Comparison of ENCODE assay signal across 15 cellular contexts in genomic region chr1:197637406-197637805, GRCh38.
DNase-seq lines count a peak whose midpoint lies in the region; ATAC-seq and TF ChIP-seq lines count a peak whose summit lies in the region.
"Had no signal": no experiment of that assay in that cellular context is flagged by ENCODE, and none has a peak within 500 bp of the region (broad histone marks: within the 10 kb centered on the region; RNA-seq: fewer than 3 reads in every experiment).

No MANE protein-coding gene starts in this region.

- DNase-seq in SK-N-MC (ENCODE audit: low read depth, low spot score) (no peak), Right ventricle myocardium superior (no peak), lung microvascular endothelial cell (ENCODE audit: low read depth in 2 of 2) (peak; percentile 13 to 21), left lung (no peak), AG08396 (ENCODE audit: low spot score) (no peak)
- DNase-seq: Calu3; CD4-positive, CD25-positive, alpha-beta regulatory T cell; DMS79 treated with DMSO at 0.1 percent for 48 hours; HCEC 1CT; Kasumi-1; NCI-H2081; NCI-H526 treated with DMSO at 0.1 percent for 48 hours; NK-92 treated with Interleukin-12 subunit alpha and Interleukin-12 subunit beta, amount 100 ng/mL, for 24 hours had no signal

- H3K9me3 ChIP-seq in Loucy (ENCODE audit: insufficient read depth, low read depth, low read length) = peaks cover 4% of the 10 kb centered on the region
- peaks cover 7% of the 10 kb centered on the region; the same call in 1 of the 2 replicates for H3K9me3 ChIP-seq in SK-N-MC (ENCODE audit: low read depth, low read length)
- H3K9me3 ChIP-seq in left lung = no peaks in the 10 kb centered on the region

- TF ChIP-seq CTCF in Loucy (conservative IDR thresholded peaks at IDR 0.05; ENCODE audit: low read length) (no peak), left lung (IDR thresholded peaks at IDR 0.05) (no peak)

- H3K9me2 ChIP-seq in Loucy (replicated peaks; ENCODE audit: low read depth, low read length) = no peaks in the 10 kb centered on the region

- H3K4me1 ChIP-seq in Loucy (ENCODE audit: insufficient read depth, low read length, poor library complexity, severe bottlenecking) (peaks cover 15% of the 10 kb centered on the region), left lung (no peaks in the 10 kb centered on the region)

- H3K27me3 ChIP-seq in Loucy (ENCODE audit: insufficient read depth, low read length, poor library complexity, severe bottlenecking) (no peaks in the 10 kb centered on the region), left lung (no peaks in the 10 kb centered on the region)

- peaks cover 35% of the 10 kb centered on the region for H3K36me3 ChIP-seq in Loucy (ENCODE audit: insufficient read depth, low read length)
- peaks cover 7% of the 10 kb centered on the region for H3K36me3 ChIP-seq in SK-N-MC (ENCODE audit: insufficient read depth, low read length)
- peaks cover 0 to 6% of the 10 kb centered on the region in 2 donors for H3K36me3 ChIP-seq in left lung

- no peak overlapping the region for H3K4me3 ChIP-seq in Loucy (ENCODE audit: low read length, poor library complexity, severe bottlenecking)
- no peak overlapping the region for H3K4me3 ChIP-seq in SK-N-MC
- H3K4me3 ChIP-seq in left lung = no peak overlapping the region

- ATAC-seq in Right ventricle myocardium superior (ENCODE audit: poor library complexity) = peak; percentile 80
- no peak for ATAC-seq in left lung
- no peak for ATAC-seq in HG03280 (IDR thresholded peaks at IDR 0.05; ENCODE audit: unreplicated experiment)

- peak overlapping the region; percentile 59; the same call in 1 of the 2 replicates for H3K27ac ChIP-seq in SK-N-MC
- H3K27ac ChIP-seq in left lung = no peak overlapping the region

- intact Hi-C loops in Right ventricle myocardium superior (cut with DNase I) = no loop called here
- intact Hi-C loops in left lung (cut with DNase I) = no loop called here

- no peaks in the 10 kb centered on the region for H3K79me2 ChIP-seq in Loucy (ENCODE audit: insufficient read depth, low read length)

- peaks cover 7% of the 10 kb centered on the region for H3F3A ChIP-seq in Loucy (ENCODE audit: low read depth)

- H4K20me1 ChIP-seq in Loucy (ENCODE audit: insufficient read depth, low read length, poor library complexity, severe bottlenecking) = peaks cover 4% of the 10 kb centered on the region

- H3K9ac ChIP-seq in Loucy (ENCODE audit: low read depth, low read length, poor library complexity, severe bottlenecking) (no peak overlapping the region), SK-N-MC (ENCODE audit: insufficient read length) (no peak overlapping the region)

- no peak overlapping the region for H2AFZ ChIP-seq in Loucy (ENCODE audit: low read length)

- peak overlapping the region; percentile 25 for H3K4me2 ChIP-seq in Loucy (ENCODE audit: low read depth, low read length, poor library complexity, severe bottlenecking)

Comparison
In these comparisons a context has a peak if more than half of its experiments do, and no peak if none do; other contexts are left out.
1. DNase-seq: peak in lung microvascular endothelial cell (2 of 2); none in SK-N-MC (single experiment), Right ventricle myocardium superior (single experiment), left lung (0 of 2) and AG08396 (single experiment).